ENCODE assay signal across 9 cellular contexts in genomic region chr10:75202321-75203096, GRCh38. TPM values are rescaled to one million over a fixed set of nuclear protein-coding genes. Genes with fewer than 3 reads are reported as not detected.
A peak's percentile ranks its signal among the peaks of the same experiment; 100 is the strongest.
DNase-seq lines count a peak whose midpoint lies in the region; ATAC-seq, FAIRE-seq and TF ChIP-seq lines count a peak whose summit lies in the region.
"Had no signal": no experiment of that assay in that cellular context is flagged by ENCODE, and none has a peak within 500 bp of the region (broad histone marks: within the 10 kb centered on the region; RNA-seq: fewer than 3 reads in every experiment).

No MANE protein-coding gene starts in this region.

- H3K4me1 ChIP-seq in right cardiac atrium (ENCODE audit: control insufficient read depth, insufficient read depth, low read length): peaks cover 8% of the 10 kb centered on the region
- peaks cover 2 to 6% of the 10 kb centered on the region in 2 donors for H3K4me1 ChIP-seq in small intestine (ENCODE audit: control insufficient read depth in 2 of 2, insufficient read depth in 1 of 2, low read depth in 1 of 2, low read length in 1 of 2)

- no peaks in the 10 kb centered on the region for H3K36me3 ChIP-seq in small intestine (ENCODE audit: control insufficient read depth in 2 of 2, insufficient read depth in 2 of 2, low read length in 2 of 2)

- intact Hi-C loops in right cardiac atrium (cut with DNase I): no loop called here

- no peaks in the 10 kb centered on the region for H3K27me3 ChIP-seq in right cardiac atrium (ENCODE audit: control insufficient read depth, insufficient read depth)
- no peaks in the 10 kb centered on the region for H3K27me3 ChIP-seq in small intestine (ENCODE audit: control insufficient read depth in 2 of 2, insufficient read depth in 2 of 2, low read length in 2 of 2)

- no peak for FAIRE-seq in small intestine (lab: Jason Lieb, UNC)
- FAIRE-seq: G401.6 had no signal

- peak; percentile 80 for DNase-seq in HCEC 1CT
- DNase-seq in astrocyte of the spinal cord (ENCODE audit: low read depth, low spot score): peak; percentile 41
- peak; percentile 82 to 93 (median 84) for DNase-seq in right cardiac atrium
- peak; percentile 74 for DNase-seq in small intestine
- no peak for DNase-seq in kidney glomerular epithelial cell (lab: John Stamatoyannopoulos, UW)
- no peak for DNase-seq in activated naive CD4-positive, alpha-beta T cell treated with Interleukin-2 at 50 U/mL for 16 hours

- ATAC-seq in right cardiac atrium (peak; percentile 98), GM18858 (IDR thresholded peaks at IDR 0.05; ENCODE audit: unreplicated experiment) (no peak), HG03108 (IDR thresholded peaks at IDR 0.05; ENCODE audit: unreplicated experiment) (no peak)

- no peak for TF ChIP-seq CTCF in astrocyte of the spinal cord (IDR thresholded peaks at IDR 0.05; ENCODE audit: low read depth, low read length)

- H3K27ac ChIP-seq in right cardiac atrium (ENCODE audit: low read length) (peak overlapping the region; percentile 77), small intestine (ENCODE audit: low read depth in 1 of 2, low read length in 1 of 2) (peak overlapping the region; percentile 83 to 86)

- H3K4me3 ChIP-seq in astrocyte of the spinal cord (ENCODE audit: low read depth, low read length) (no peak overlapping the region), right cardiac atrium (ENCODE audit: low read length) (no peak overlapping the region), small intestine (ENCODE audit: low read depth in 1 of 2, low read length in 2 of 2) (no peak overlapping the region)

- no peaks in the 10 kb centered on the region for H3K9me3 ChIP-seq in right cardiac atrium (ENCODE audit: control insufficient read depth, low read length)
- no peaks in the 10 kb centered on the region for H3K9me3 ChIP-seq in small intestine (ENCODE audit: control insufficient read depth, low read depth)

- in situ Hi-C loops in astrocyte of the spinal cord (cut with HindIII; ENCODE audit: low sequenced_read_pairs): no loop called here

- WGBS in right cardiac atrium: 52% methylated on average over 1 of the region's 1 CpG
- WGBS in small intestine, 3 donors: 71 to 100% (median 75%) methylated on average over 1 of the region's 1 CpG

RNA-seq across cellular contexts. Expression of gene VDAC2, which starts 8.1 kb away (rescaled TPM):
- total RNA-seq in right cardiac atrium: 100 to 1,000 TPM; 362 to 389 (median 368) TPM
- polyA plus RNA-seq in right cardiac atrium (429 TPM), small intestine (100 to 1,000 TPM; 181 to 313 (median 290) TPM)

RNA-seq across cellular contexts. Expression of gene COMTD1, which starts 33.2 kb away (rescaled TPM):
- total RNA-seq in right cardiac atrium: 10 to 100 TPM; 17.3 to 24.3 (median 20.0) TPM
- polyA plus RNA-seq in right cardiac atrium (44.1 TPM), small intestine (100 to 1,000 TPM; 132 to 510 (median 325) TPM)

Comparison
In these comparisons a context has a peak if more than half of its experiments do, and no peak if none do; other contexts are left out.
1. DNase-seq: peak in HCEC 1CT (single experiment), astrocyte of the spinal cord (single experiment), right cardiac atrium (3 of 3) and small intestine (single experiment); none in kidney glomerular epithelial cell (single experiment) and activated naive CD4-positive, alpha-beta T cell treated with Interleukin-2 at 50 U/mL for 16 hours (single experiment).
2. ATAC-seq: peak in right cardiac atrium (2 of 2); none in GM18858 (single experiment) and HG03108 (single experiment).